In genomic region chr4:147924604-147925412, GRCh38 we compare ENCODE assay signal across 9 cellular contexts.
DNase-seq lines count a peak whose midpoint lies in the region; ATAC-seq and TF ChIP-seq lines count a peak whose summit lies in the region.
"Had no signal": no experiment of that assay in that cellular context is flagged by ENCODE, and none has a peak within 500 bp of the region (broad histone marks: within the 10 kb centered on the region; RNA-seq: fewer than 3 reads in every experiment).

No MANE protein-coding gene starts in this region.

- H3K9me3 ChIP-seq in BE2C (no peaks in the 10 kb centered on the region), HCT116 (ENCODE audit: control insufficient read depth in 1 of 2, insufficient read depth in 1 of 2, low read depth in 1 of 2, low read length in 2 of 2) (no peaks in the 10 kb centered on the region), smooth muscle cell (replicated peaks; ENCODE audit: low read depth) (no peaks in the 10 kb centered on the region)

- H3K36me3 ChIP-seq in BE2C, result no peaks in the 10 kb centered on the region
- no peaks in the 10 kb centered on the region for H3K36me3 ChIP-seq in HCT116 (ENCODE audit: control insufficient read depth in 1 of 2, insufficient read depth in 2 of 2, low read length in 2 of 2)
- no peaks in the 10 kb centered on the region for H3K36me3 ChIP-seq in smooth muscle cell (ENCODE audit: low read depth)

- H3K4me1 ChIP-seq in BE2C (no peaks in the 10 kb centered on the region), HCT116 (ENCODE audit: control insufficient read depth in 1 of 2, insufficient read depth in 2 of 2, low read length in 2 of 2) (no peaks in the 10 kb centered on the region), smooth muscle cell (ENCODE audit: low read depth) (no peaks in the 10 kb centered on the region)

- no peaks in the 10 kb centered on the region for H3K9me3 Mint-ChIP-seq in WTC11

- CTCF ChIA-PET in HCT116 (lab: Charles Lee), result interaction anchor here (1.2 kb wide), 1 partner anchor 1973 kb away, joined by 3 read pairs; no protein-coding TSS in a partner anchor
- CTCF ChIA-PET in WTC11 (lab: Charles Lee), result interaction anchor here (0.7 to 1.6 kb wide), 2 partner anchors 58 to 89 kb away, joined by 4 to 8 read pairs; no protein-coding TSS in a partner anchor

- H3K27ac Mint-ChIP-seq in WTC11, result no peak overlapping the region

- TF ChIP-seq CTCF in BE2C (IDR thresholded peaks at IDR 0.05; ENCODE audit: low read depth, low read length), result peak; percentile 75
- peak; percentile 25 to 46 (median 46); a peak in 3 of 6 replicates for TF ChIP-seq CTCF in HCT116 (IDR thresholded peaks at IDR 0.05 in 2 of 3, conservative IDR thresholded peaks at IDR 0.05 in 1 of 3; ENCODE audit: borderline replicate concordance in 1 of 3, insufficient read depth in 1 of 3, low read depth in 2 of 3, low read length in 2 of 3)
- no peak for TF ChIP-seq CTCF in WTC11 (IDR thresholded peaks at IDR 0.05)
- no peak for TF ChIP-seq CTCF in smooth muscle cell (IDR thresholded peaks at IDR 0.05; ENCODE audit: borderline replicate concordance, insufficient read depth, poor library complexity, severe bottlenecking)

- WGBS in smooth muscle cell (ENCODE audit: low lambda C conversion rate), result 51% methylated on average over 3 of the region's 3 CpGs

- no peaks in the 10 kb centered on the region for H3K27me3 Mint-ChIP-seq in WTC11 (ENCODE audit: low read depth)

- H3K9ac ChIP-seq in HCT116 (ENCODE audit: low read length) (no peak overlapping the region), smooth muscle cell (ENCODE audit: low read depth) (no peak overlapping the region)

- no TSS peak for BruUV-seq in HCT116 (replicated peaks; lab: Mats Ljungman, UMichigan)

- peak; percentile 53 for DNase-seq in BE2C
- no peak for DNase-seq in HCT116 (ENCODE audit: low read depth, low spot score)
- peak; percentile 48 for DNase-seq in WTC11 (ENCODE audit: low spot score)
- peak; percentile 39 for DNase-seq in kidney glomerular epithelial cell (lab: John Stamatoyannopoulos, UW)
- DNase-seq in smooth muscle cell (lab: John Stamatoyannopoulos, UW; ENCODE audit: unreplicated experiment), result no peak
- no peak for DNase-seq in NCI-H2107 treated with DMSO at 0.1 percent for 48 hours (lab: John Stamatoyannopoulos, UW; ENCODE audit: unreplicated experiment)
- no peak for DNase-seq in activated naive CD4-positive, alpha-beta T cell (lab: John Stamatoyannopoulos, UW)

- H3K4me3 ChIP-seq in BE2C (ENCODE audit: low read depth, low read length) (no peak overlapping the region), HCT116 (replicated peaks in 1 of 2; ENCODE audit: low read depth in 1 of 2, low read length in 2 of 2) (no peak overlapping the region), smooth muscle cell (no peak overlapping the region)

- TF ChIP-seq RAD21 in HCT116 (IDR thresholded peaks at IDR 0.05; ENCODE audit: low read depth), result peak; percentile 41; the same call in 1 of the 2 replicates

- no peaks in the 10 kb centered on the region for H3K9me2 ChIP-seq in HCT116 (ENCODE audit: insufficient read depth)

- H4K20me1 ChIP-seq in HCT116 (ENCODE audit: insufficient read depth) (0 out of 2 replicates have a peak, but pooled peaks cover 4% of the 10 kb centered on the region), smooth muscle cell (ENCODE audit: low read depth) (no peaks in the 10 kb centered on the region)

- H3K4me2 ChIP-seq in HCT116 (ENCODE audit: low read length) (no peak overlapping the region), smooth muscle cell (no peak overlapping the region)

- no peak for TF ChIP-seq POLR2A in HCT116 (IDR thresholded peaks at IDR 0.05; ENCODE audit: borderline replicate concordance, extremely low read depth, insufficient read depth, insufficient read length)

- peaks cover 12% of the 10 kb centered on the region for H3K4me1 Mint-ChIP-seq in WTC11

- H3K27ac ChIP-seq in HCT116 (ENCODE audit: low read depth, low read length) (no peak overlapping the region), smooth muscle cell (ENCODE audit: low read depth) (no peak overlapping the region)
- H3K27ac ChIP-seq: epithelial cell of prostate had no signal

- POLR2A ChIA-PET in HCT116 (lab: Charles Lee) (no interaction called here), WTC11 (lab: Charles Lee) (no interaction called here)

- H3F3A ChIP-seq in smooth muscle cell (ENCODE audit: low read depth), result no peaks in the 10 kb centered on the region

- H3K36me3 Mint-ChIP-seq in WTC11, result no peaks in the 10 kb centered on the region

- H3K79me2 ChIP-seq in HCT116 (ENCODE audit: insufficient read depth, low read length) (no peaks in the 10 kb centered on the region), smooth muscle cell (ENCODE audit: low read depth) (no peaks in the 10 kb centered on the region)

- ATAC-seq in HCT116 (peak; percentile 77), WTC11 (peak; percentile 94), GM19455 (IDR thresholded peaks at IDR 0.05; ENCODE audit: unreplicated experiment) (no peak)

- intact Hi-C loops in HCT116 (cut with micrococcal nuclease), result loop anchor here (10.0 kb wide), 2 partner anchors 1090 to 1340 kb away; no protein-coding TSS in a partner anchor

- RAD21 ChIA-PET in HCT116 (lab: Charles Lee; ENCODE audit: low non-redundant PET in 1 of 2, low total read pairs in 2 of 2, uncharacterized antibody in 2 of 2, unreplicated experiment in 2 of 2), result no interaction called here

- no peak overlapping the region for H3K4me3 Mint-ChIP-seq in WTC11

- H2AFZ ChIP-seq in HCT116 (ENCODE audit: low read depth, low read length, poor library complexity, severe bottlenecking), result no peak overlapping the region
- no peak overlapping the region for H2AFZ ChIP-seq in smooth muscle cell (ENCODE audit: low read depth)

- H3K27me3 ChIP-seq in BE2C (no peaks in the 10 kb centered on the region), HCT116 (ENCODE audit: insufficient read depth, low read length) (no peaks in the 10 kb centered on the region), smooth muscle cell (ENCODE audit: low read depth) (no peaks in the 10 kb centered on the region)

TF ChIP-seq in HCT116, 20 proteins besides CTCF, POLR2A, EP300 and RAD21 (continues in another document):
- TF ChIP-seq ATF3 (IDR thresholded peaks at IDR 0.05) (no peak), SIN3A (IDR thresholded peaks at IDR 0.05; ENCODE audit: low read depth) (no peak), JUND (IDR thresholded peaks at IDR 0.05) (no peak), POLR2AphosphoS5 (IDR thresholded peaks at IDR 0.05; ENCODE audit: low read depth, low read length) (no peak)

TF ChIP-seq in WTC11, 78 proteins besides CTCF, POLR2A, EP300 and RAD21 (continues in another document):
- TF ChIP-seq ZNF671 (CRISPR knock-in tag; IDR thresholded peaks at IDR 0.05) (no peak), ATF6 (CRISPR knock-in tag; IDR thresholded peaks at IDR 0.05) (no peak), CBFB (CRISPR knock-in tag; IDR thresholded peaks at IDR 0.05; ENCODE audit: low read depth) (no peak), PRDM15 (CRISPR knock-in tag; IDR thresholded peaks at IDR 0.05) (no peak), E2F1 (CRISPR knock-in tag; IDR thresholded peaks at IDR 0.05) (no peak)

Comparison
In these comparisons a context has a peak if more than half of its experiments do, and no peak if none do; other contexts are left out.
1. DNase-seq: peak in BE2C (single experiment), WTC11 (single experiment) and kidney glomerular epithelial cell (single experiment); none in HCT116 (single experiment), smooth muscle cell (single experiment), NCI-H2107 treated with DMSO at 0.1 percent for 48 hours (single experiment) and activated naive CD4-positive, alpha-beta T cell (0 of 4).
2. CTCF ChIP-seq: peak in BE2C (single experiment) and HCT116 (3 of 3); none in WTC11 (single experiment) and smooth muscle cell (single experiment).